ENCODE assay signal across 9 cellular contexts in the genomic region with DNA sequence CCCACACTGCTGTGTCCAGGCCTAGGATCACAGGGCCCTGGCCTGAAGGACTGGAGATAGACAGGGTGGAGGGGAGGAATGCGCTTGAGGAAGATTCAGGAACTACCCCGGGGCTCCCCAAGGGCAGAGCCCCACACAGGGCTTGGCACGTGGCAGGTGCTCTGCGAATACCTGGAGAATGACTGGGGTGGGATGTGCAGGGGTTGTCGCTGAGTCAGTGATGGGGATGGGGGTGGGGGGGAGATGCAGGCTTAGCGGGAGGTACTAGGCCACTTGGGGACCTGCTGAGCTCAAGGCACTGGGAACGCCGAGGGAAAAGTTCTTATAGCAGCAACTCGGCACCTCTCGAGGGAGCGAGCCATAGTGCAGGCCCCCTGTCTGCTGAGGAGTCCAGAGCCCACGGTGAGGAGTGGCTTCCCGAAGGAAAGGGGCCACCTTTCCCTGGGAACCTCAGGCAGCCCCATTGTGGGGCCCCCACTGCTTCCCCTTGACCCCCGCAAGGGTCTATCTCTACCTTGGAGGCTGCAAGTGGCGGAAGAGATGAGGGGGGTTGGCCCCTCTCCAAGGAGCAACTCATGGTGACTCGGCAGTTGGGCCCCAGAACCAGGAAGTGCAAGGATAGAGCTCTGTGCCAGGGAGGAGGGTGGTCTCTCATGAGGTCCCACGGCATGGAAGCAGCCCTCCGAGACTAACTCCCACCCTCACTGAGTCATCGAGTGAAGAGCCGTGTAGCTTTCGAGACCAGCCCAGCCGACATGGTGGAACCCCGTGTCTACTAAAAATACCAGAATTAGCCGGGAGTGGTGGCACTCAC. TPM values are rescaled to one million over a fixed set of nuclear protein-coding genes. Genes with fewer than 3 reads are reported as not detected.
DNase-seq lines count a peak whose midpoint lies in the region; ATAC-seq, FAIRE-seq and TF ChIP-seq lines count a peak whose summit lies in the region.
"Had no signal": no experiment of that assay in that cellular context is flagged by ENCODE, and none has a peak within 500 bp of the region (broad histone marks: within the 10 kb centered on the region; RNA-seq: fewer than 3 reads in every experiment).

No MANE protein-coding gene starts in this region.

- no peaks in the 10 kb centered on the region for H3F3A ChIP-seq in PC-3 (ENCODE audit: low read length, unreplicated experiment)

- no peaks in the 10 kb centered on the region for H4K20me1 ChIP-seq in PC-3 (ENCODE audit: low read length)

- H3K4me3 Mint-ChIP-seq in endodermal cell = no peak overlapping the region
- no peak overlapping the region for H3K4me3 Mint-ChIP-seq in activated T-helper 17 cell treated with anti-CD3 and anti-CD28 coated beads, Interleukin-2, amount 50 U/mL, for 72 hours
- no peak overlapping the region for H3K4me3 Mint-ChIP-seq in activated T-helper 1 cell treated with anti-CD3 and anti-CD28 coated beads, Interleukin-12 subunit alpha, Interleukin-12 subunit beta, Interleukin-2, Interleukin-4 antibody, amounts not matched to agents 30 ng/mL and 10 ng/mL and 1 ng/mL, durations not matched to agents 14 hours and 24 hours and 36 hours
- H3K4me3 Mint-ChIP-seq: T-helper 2 cell treated with Interferon-gamma antibody and Interleukin-4, amounts not matched to agents 5 μg/mL and 100 μg/mL, for 36 hours had no signal

- H3K4me1 ChIP-seq in PC-3 (ENCODE audit: insufficient read depth, low read length) (peaks cover 43% of the 10 kb centered on the region), endodermal cell (ENCODE audit: control insufficient read depth, insufficient read depth, low read length) (peaks cover 9% of the 10 kb centered on the region), pancreas (peaks cover 0 to 16% (median 12%) of the 10 kb centered on the region in 3 donors)

- DNase-seq in EL (peak; percentile 43), PC-3 (peak; percentile 69), endodermal cell (peak; percentile 71), pancreas (peak in 3 of 6 donors; percentile 31 to 46 (median 38)), epidermal melanocyte (ENCODE audit: insufficient read length, low spot score) (no peak)
- DNase-seq in activated T-helper 1 cell treated with anti-CD3 and anti-CD28 coated beads, Interleukin-12 subunit alpha, Interleukin-12 subunit beta, Interleukin-2, Interleukin-4 antibody, amounts not matched to agents 30 ng/mL and 10 ng/mL and 1 ng/mL, durations not matched to agents 14 hours and 24 hours and 36 hours (ENCODE audit: low spot score) = no peak

- H2AFZ ChIP-seq in PC-3 (ENCODE audit: low read length) = peak overlapping the region; percentile 59; the same call in 1 of the 2 replicates

- BruUV-seq in PC-3 (replicated peaks; lab: Mats Ljungman, UMichigan) = no TSS peak

- H3K9me2 ChIP-seq in PC-3 (replicated peaks; ENCODE audit: low read length) = no peaks in the 10 kb centered on the region

- H3K27me3 Mint-ChIP-seq in endodermal cell (ENCODE audit: insufficient read depth) = no peaks in the 10 kb centered on the region
- no peaks in the 10 kb centered on the region for H3K27me3 Mint-ChIP-seq in activated T-helper 17 cell treated with anti-CD3 and anti-CD28 coated beads, Interleukin-2, amount 50 U/mL, for 72 hours
- H3K27me3 Mint-ChIP-seq in activated T-helper 1 cell treated with anti-CD3 and anti-CD28 coated beads, Interleukin-12 subunit alpha, Interleukin-12 subunit beta, Interleukin-2, Interleukin-4 antibody, amounts not matched to agents 30 ng/mL and 10 ng/mL and 1 ng/mL, durations not matched to agents 14 hours and 24 hours and 36 hours (ENCODE audit: insufficient read depth) = peaks cover 4% of the 10 kb centered on the region

- H3K4me2 ChIP-seq in PC-3 (ENCODE audit: low read length) = peak overlapping the region; percentile 50

- peak overlapping the region; percentile 82 for H3K27ac ChIP-seq in PC-3 (ENCODE audit: low read length)
- H3K27ac ChIP-seq in endodermal cell (ENCODE audit: low read depth, low read length) = peak overlapping the region; percentile 40
- H3K27ac ChIP-seq in pancreas = no peak overlapping the region

- H3K36me3 ChIP-seq in PC-3 (ENCODE audit: low read depth, low read length) (peaks cover 8% of the 10 kb centered on the region; the same call in 1 of the 2 replicates), endodermal cell (ENCODE audit: control insufficient read depth, insufficient read depth, low read length) (peaks cover 61% of the 10 kb centered on the region), pancreas (peaks cover 0 to 7% (median 4%) of the 10 kb centered on the region in 3 donors)

- CTCF ChIA-PET in PC-3 (lab: Charles Lee) = interaction anchor here (1.6 kb wide), 1 partner anchor 96 kb away, joined by 5 read pairs; no protein-coding TSS in a partner anchor

- no peaks in the 10 kb centered on the region for H3K9me3 Mint-ChIP-seq in endodermal cell
- H3K9me3 Mint-ChIP-seq in activated T-helper 17 cell treated with anti-CD3 and anti-CD28 coated beads, Interleukin-2, amount 50 U/mL, for 72 hours = no peaks in the 10 kb centered on the region
- H3K9me3 Mint-ChIP-seq in activated T-helper 1 cell treated with anti-CD3 and anti-CD28 coated beads, Interleukin-12 subunit alpha, Interleukin-12 subunit beta, Interleukin-2, Interleukin-4 antibody, amounts not matched to agents 30 ng/mL and 10 ng/mL and 1 ng/mL, durations not matched to agents 14 hours and 24 hours and 36 hours = no peaks in the 10 kb centered on the region
- H3K9me3 Mint-ChIP-seq: T-helper 2 cell treated with Interferon-gamma antibody and Interleukin-4, amounts not matched to agents 5 μg/mL and 100 μg/mL, for 36 hours had no signal

- peaks cover 30% of the 10 kb centered on the region for H3K4me1 Mint-ChIP-seq in endodermal cell
- H3K4me1 Mint-ChIP-seq in activated T-helper 17 cell treated with anti-CD3 and anti-CD28 coated beads, Interleukin-2, amount 50 U/mL, for 72 hours = peaks cover 11% of the 10 kb centered on the region
- peaks cover 10% of the 10 kb centered on the region for H3K4me1 Mint-ChIP-seq in activated T-helper 1 cell treated with anti-CD3 and anti-CD28 coated beads, Interleukin-12 subunit alpha, Interleukin-12 subunit beta, Interleukin-2, Interleukin-4 antibody, amounts not matched to agents 30 ng/mL and 10 ng/mL and 1 ng/mL, durations not matched to agents 14 hours and 24 hours and 36 hours (ENCODE audit: low read depth)

- H3K27me3 ChIP-seq in PC-3 (ENCODE audit: low read length) (no peaks in the 10 kb centered on the region), endodermal cell (ENCODE audit: control insufficient read depth, insufficient read depth, low read length, poor library complexity, severe bottlenecking) (no peaks in the 10 kb centered on the region), pancreas (no peaks in the 10 kb centered on the region)

- peaks cover 52% of the 10 kb centered on the region for H3K79me2 ChIP-seq in PC-3 (ENCODE audit: low read length)

- H3K27ac Mint-ChIP-seq in endodermal cell = peak overlapping the region; percentile 78
- no peak overlapping the region for H3K27ac Mint-ChIP-seq in activated T-helper 17 cell treated with anti-CD3 and anti-CD28 coated beads, Interleukin-2, amount 50 U/mL, for 72 hours
- H3K27ac Mint-ChIP-seq in activated T-helper 1 cell treated with anti-CD3 and anti-CD28 coated beads, Interleukin-12 subunit alpha, Interleukin-12 subunit beta, Interleukin-2, Interleukin-4 antibody, amounts not matched to agents 30 ng/mL and 10 ng/mL and 1 ng/mL, durations not matched to agents 14 hours and 24 hours and 36 hours = no peak overlapping the region
- H3K27ac Mint-ChIP-seq: T-helper 2 cell treated with Interferon-gamma antibody and Interleukin-4, amounts not matched to agents 5 μg/mL and 100 μg/mL, for 36 hours had no signal

- POLR2A ChIA-PET in PC-3 (lab: Charles Lee; ENCODE audit: unreplicated experiment) = interaction anchor here (0.6 kb wide), 1 partner anchor 88 kb away, joined by 7 read pairs; no protein-coding TSS in a partner anchor

- H3K36me3 Mint-ChIP-seq in endodermal cell (ENCODE audit: low read depth) = peaks cover 56% of the 10 kb centered on the region
- H3K36me3 Mint-ChIP-seq in activated T-helper 17 cell treated with anti-CD3 and anti-CD28 coated beads, Interleukin-2, amount 50 U/mL, for 72 hours (ENCODE audit: low read depth) = no peaks in the 10 kb centered on the region
- no peaks in the 10 kb centered on the region for H3K36me3 Mint-ChIP-seq in activated T-helper 1 cell treated with anti-CD3 and anti-CD28 coated beads, Interleukin-12 subunit alpha, Interleukin-12 subunit beta, Interleukin-2, Interleukin-4 antibody, amounts not matched to agents 30 ng/mL and 10 ng/mL and 1 ng/mL, durations not matched to agents 14 hours and 24 hours and 36 hours (ENCODE audit: low read depth)

- WGBS in endodermal cell (ENCODE audit: insufficient coverage in 1 of 2, insufficient read length in 1 of 2), 2 experiments = 90 to 93% methylated on average over 13 to 24 of the region's 24 CpGs
- WGBS in pancreas, 2 donors = 87% methylated on average over 24 of the region's 24 CpGs

- H3K4me3 ChIP-seq in PC-3 (ENCODE audit: low read length) (no peak overlapping the region), endodermal cell (ENCODE audit: low read length) (no peak overlapping the region), pancreas (no peak overlapping the region)

- no peak for FAIRE-seq in pancreas (lab: Jason Lieb, UNC)

- peak overlapping the region; percentile 53 for H3K9ac ChIP-seq in PC-3 (ENCODE audit: low read length)
- no peak overlapping the region for H3K9ac ChIP-seq in endodermal cell (ENCODE audit: extremely low read depth, low read length, poor library complexity, severe bottlenecking)

- ATAC-seq in PC-3 (peak; percentile 31), pancreas (peak in 3 of 4 donors; percentile 5 to 21 (median 17)), HG03135 (IDR thresholded peaks at IDR 0.05; ENCODE audit: unreplicated experiment) (no peak)
- no peak for ATAC-seq in activated T-helper 17 cell treated with anti-CD3 and anti-CD28 coated beads, Interleukin-2, amount 50 U/mL, for 72 hours (replicated peaks)

- intact Hi-C loops in PC-3 (cut with micrococcal nuclease) (no loop called here), pancreas (cut with DNase I) (no loop called here)
- intact Hi-C loops in activated T-helper 1 cell treated with anti-CD3 and anti-CD28 coated beads, Interleukin-12 subunit alpha, Interleukin-12 subunit beta, Interleukin-2, Interleukin-4 antibody, amounts not matched to agents 30 ng/mL and 10 ng/mL and 1 ng/mL, durations not matched to agents 14 hours and 24 hours and 36 hours (cut with micrococcal nuclease) = no loop called here

- H3K9me3 ChIP-seq in PC-3 (ENCODE audit: low read length) (no peaks in the 10 kb centered on the region), endodermal cell (ENCODE audit: control insufficient read depth, low read length) (no peaks in the 10 kb centered on the region), pancreas (no peaks in the 10 kb centered on the region)

- TF ChIP-seq CTCF in PC-3 (conservative IDR thresholded peaks at IDR 0.05; ENCODE audit: low read depth, low read length) (no peak), endodermal cell (conservative IDR thresholded peaks at IDR 0.05) (no peak), pancreas (IDR thresholded peaks at IDR 0.05) (no peak)

RNA-seq across cellular contexts. Expression of gene SRC, which starts 33.1 kb away (rescaled TPM):
- 55.6 and 82.1 TPM in 2 replicates for total RNA-seq in PC-3 (2014; rRNA removed)
- total RNA-seq in endodermal cell = 100 to 1,000 TPM in 1 of 2 donors, 10 to 100 TPM in 1; 75.6 to 109 TPM
- polyA plus RNA-seq in endodermal cell (2013, experiment 1 of 2) = 48.4 TPM
- 41.1 TPM for polyA plus RNA-seq in endodermal cell (2013, experiment 2 of 2)
- 10 to 100 TPM; 21.3 to 78.4 (median 31.3) TPM for total RNA-seq in pancreas
- polyA plus RNA-seq in pancreas = 10 to 100 TPM; 64.6 to 75.2 TPM
- 1 to 10 TPM; 5.1 to 6.4 TPM for total RNA-seq in activated T-helper 17 cell treated with anti-CD3 and anti-CD28 coated beads, Interleukin-2, amount 50 U/mL, for 72 hours
- total RNA-seq in activated T-helper 1 cell treated with anti-CD3 and anti-CD28 coated beads, Interleukin-12 subunit alpha, Interleukin-12 subunit beta, Interleukin-2, Interleukin-4 antibody, amounts not matched to agents 30 ng/mL and 10 ng/mL and 1 ng/mL, durations not matched to agents 14 hours and 24 hours and 36 hours = 6.2 and 6.4 TPM in 2 replicates

Comparison
In these comparisons a context has a peak if more than half of its experiments do, and no peak if none do; other contexts are left out.
1. DNase-seq: peak in EL (single experiment), PC-3 (single experiment) and endodermal cell (single experiment); none in activated T-helper 1 cell treated with anti-CD3 and anti-CD28 coated beads, Interleukin-12 subunit alpha, Interleukin-12 subunit beta, Interleukin-2, Interleukin-4 antibody, amounts not matched to agents 30 ng/mL and 10 ng/mL and 1 ng/mL, durations not matched to agents 14 hours and 24 hours and 36 hours (single experiment) and epidermal melanocyte (single experiment).
2. ATAC-seq: peak in PC-3 (single experiment) and pancreas (3 of 4); none in activated T-helper 17 cell treated with anti-CD3 and anti-CD28 coated beads, Interleukin-2, amount 50 U/mL, for 72 hours (single experiment) and HG03135 (single experiment).
3. H3K27ac ChIP-seq: peak in PC-3 (single experiment) and endodermal cell (single experiment); none in pancreas (0 of 4).